ENCODE assay signal across 16 cellular contexts in the genomic region with DNA sequence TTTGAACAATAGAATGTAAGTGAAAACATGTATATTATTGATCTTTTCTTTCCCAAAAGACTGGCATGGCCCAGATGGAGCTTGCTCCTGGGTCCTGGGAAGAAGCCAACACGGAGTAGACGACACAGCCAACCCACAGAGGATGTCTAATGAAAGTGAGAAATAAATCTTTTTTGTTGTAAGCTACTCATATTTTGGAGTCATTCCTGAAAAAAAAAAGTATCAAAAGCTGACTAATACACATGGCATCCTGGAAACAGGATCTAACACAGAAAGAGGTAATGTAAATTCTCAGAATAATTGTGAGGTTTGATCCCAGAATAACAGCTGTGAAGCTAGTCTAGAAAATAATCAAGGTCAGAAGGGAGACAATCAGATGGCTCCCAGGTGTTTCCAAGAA. TPM values are rescaled to one million over a fixed set of nuclear protein-coding genes. Genes with fewer than 3 reads are reported as not detected.
A peak's percentile ranks its signal among the peaks of the same experiment; 100 is the strongest.
DNase-seq lines count a peak whose midpoint lies in the region; ATAC-seq, FAIRE-seq and TF ChIP-seq lines count a peak whose summit lies in the region.
"Had no signal": no experiment of that assay in that cellular context is flagged by ENCODE, and none has a peak within 500 bp of the region (broad histone marks: within the 10 kb centered on the region; RNA-seq: fewer than 3 reads in every experiment).

No MANE protein-coding gene starts in this region.

- H3K27me3 ChIP-seq in gastroesophageal sphincter (peaks cover 25% of the 10 kb centered on the region), heart left ventricle (peaks cover 0 to 32% (median 8%) of the 10 kb centered on the region in 9 donors)
- H3K27me3 ChIP-seq: uterus had no signal

- H3K27ac ChIP-seq in gastroesophageal sphincter (no peak overlapping the region), heart left ventricle (no peak overlapping the region)
- H3K27ac ChIP-seq: KMS-11, uterus had no signal

- no peak for TF ChIP-seq EP300 in gastroesophageal sphincter (IDR thresholded peaks at IDR 0.05)

- TF ChIP-seq CTCF in astrocyte of the spinal cord (IDR thresholded peaks at IDR 0.05; ENCODE audit: low read depth, low read length) (no peak), gastroesophageal sphincter (IDR thresholded peaks at IDR 0.05) (no peak), heart left ventricle (IDR thresholded peaks at IDR 0.05) (no peak)

- TF ChIP-seq POLR2A in gastroesophageal sphincter (IDR thresholded peaks at IDR 0.05), result no peak
- TF ChIP-seq POLR2A in heart left ventricle (IDR thresholded peaks at IDR 0.05), result no peak

- no peaks in the 10 kb centered on the region for H3K9me3 ChIP-seq in gastroesophageal sphincter
- no peaks in the 10 kb centered on the region for H3K9me3 ChIP-seq in heart left ventricle
- H3K9me3 ChIP-seq: uterus had no signal

- no peak for FAIRE-seq in HTR-8/SVneo (lab: Jason Lieb, UNC)

- 25 to 31% methylated on average over 2 of the region's 2 CpGs for WGBS in gastroesophageal sphincter (ENCODE audit: low coverage in 1 of 2), 2 donors
- 49 to 67% (median 61%) methylated on average over 2 of the region's 2 CpGs for WGBS in heart left ventricle, 4 donors

- no peaks in the 10 kb centered on the region for H3K36me3 ChIP-seq in gastroesophageal sphincter
- no peaks in the 10 kb centered on the region for H3K36me3 ChIP-seq in heart left ventricle
- H3K36me3 ChIP-seq: uterus had no signal

- in situ Hi-C loops in astrocyte of the spinal cord (cut with HindIII; ENCODE audit: low sequenced_read_pairs), result no loop called here

- H3K4me1 ChIP-seq in gastroesophageal sphincter (no peaks in the 10 kb centered on the region), heart left ventricle (no peaks in the 10 kb centered on the region)
- H3K4me1 ChIP-seq: uterus had no signal

- ATAC-seq in gastroesophageal sphincter (no peak), heart left ventricle (no peak), esophagus mucosa (no peak)

- peak; percentile 68 for DNase-seq in AG08395 (ENCODE audit: low spot score)
- peak; percentile 51 for DNase-seq in HTR-8/SVneo (ENCODE audit: insufficient read length, low spot score)
- DNase-seq in astrocyte of the spinal cord (ENCODE audit: low read depth, low spot score), result peak; percentile 80
- DNase-seq in kidney glomerular epithelial cell (lab: John Stamatoyannopoulos, UW), result peak; percentile 58
- no peak for DNase-seq in DMS153 (lab: John Stamatoyannopoulos, UW)
- DNase-seq in heart left ventricle, result no peak
- DNase-seq: activated CD4-positive, alpha-beta T cell treated with anti-CD3 and anti-CD28 coated beads for 4 hours; aorta; C1 segment of cervical spinal cord; GDM1; stimulated activated CD4-positive, alpha-beta T cell treated with anti-CD3 and anti-CD28 coated beads, Interleukin-1b, Interleukin-23, amount 100 ng/mL, for 48 hours; uterus had no signal

- H3K4me3 ChIP-seq in astrocyte of the spinal cord (ENCODE audit: low read depth, low read length) (no peak overlapping the region), gastroesophageal sphincter (no peak overlapping the region), heart left ventricle (no peak overlapping the region)
- H3K4me3 ChIP-seq: uterus had no signal

- intact Hi-C loops in heart left ventricle (cut with DNase I), result no loop called here

RNA-seq across cellular contexts. Expression of a gene that starts 12.6 kb away (rescaled TPM):
- total RNA-seq in gastroesophageal sphincter (1 to 10 TPM in 2 of 4 donors, under 1 TPM in 2; 0.47 to 1.2 (median 0.90) TPM), heart left ventricle (100 to 1,000 TPM in 1 of 9 donors, 10 to 100 TPM in 8; 35.4 to 110 (median 70.0) TPM), esophagus mucosa (0.20 TPM)
- polyA plus RNA-seq in heart left ventricle, result 10 to 100 TPM; 12.5 to 13.3 TPM
- total RNA-seq: activated T-helper 1 cell treated with anti-CD3 and anti-CD28 coated beads, Interleukin-12 subunit alpha, Interleukin-12 subunit beta, Interleukin-2, Interleukin-4 antibody, amounts not matched to agents 30 ng/mL and 10 ng/mL and 1 ng/mL, durations not matched to agents 14 hours and 24 hours and 36 hours had no signal

Comparison
In these comparisons a context has a peak if more than half of its experiments do, and no peak if none do; other contexts are left out.
1. DNase-seq: peak in AG08395 (single experiment), HTR-8/SVneo (single experiment), astrocyte of the spinal cord (single experiment) and kidney glomerular epithelial cell (single experiment); none in DMS153 (single experiment) and heart left ventricle (0 of 5).
2. RNA of a gene that starts 12.6 kb away (total RNA-seq): 35.4 to 110 TPM in heart left ventricle; 0.47 to 1.2 TPM in gastroesophageal sphincter and 0.20 TPM in esophagus mucosa (single experiment); every median in the first group is over 10 times any median in the second.